ENCODE assay signal across 8 cellular contexts in the genomic region with DNA sequence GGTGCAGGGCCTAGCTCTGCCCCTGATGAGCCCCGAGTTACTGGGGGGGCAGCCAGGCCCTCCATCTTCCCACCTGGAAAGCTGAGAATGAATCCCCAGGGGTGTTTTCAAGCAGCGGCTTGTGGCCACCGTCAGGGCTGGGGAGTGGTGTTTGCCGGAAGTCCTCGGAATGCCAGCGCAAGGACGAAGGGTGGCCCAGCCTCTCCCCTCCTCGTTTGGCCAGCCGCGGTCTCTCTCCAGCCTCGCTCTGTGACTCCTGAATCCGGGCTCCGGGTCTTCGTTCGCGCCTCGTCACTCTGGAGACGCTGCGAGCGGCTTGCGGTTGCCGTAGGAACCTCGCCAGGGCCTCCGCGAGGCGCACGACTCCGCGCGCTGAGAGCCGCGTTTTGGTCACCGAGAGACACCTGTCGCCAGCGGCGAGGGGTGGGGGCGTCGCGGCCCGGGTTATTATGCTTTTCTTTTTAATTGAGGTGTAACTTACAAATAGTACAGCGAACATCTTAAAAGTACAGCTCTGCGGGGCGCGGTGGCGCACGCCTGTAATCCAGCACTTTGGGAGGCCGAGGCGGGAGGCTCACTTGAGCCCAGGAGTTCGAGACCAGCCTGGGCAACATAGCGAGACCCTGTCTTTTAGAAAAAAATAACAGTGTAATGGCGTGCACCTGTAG. TPM values are rescaled to one million over a fixed set of nuclear protein-coding genes. Genes with fewer than 3 reads are reported as not detected.
DNase-seq lines count a peak whose midpoint lies in the region; ATAC-seq, FAIRE-seq and TF ChIP-seq lines count a peak whose summit lies in the region.

No MANE protein-coding gene starts in this region.

- TF ChIP-seq POLR2A in gastroesophageal sphincter (IDR thresholded peaks at IDR 0.05) = no peak

- FAIRE-seq in RCC 7860 (lab: Jason Lieb, UNC) = no peak

- H3K4me3 ChIP-seq in Caco-2 (ENCODE audit: low read depth, low read length) (no peak overlapping the region; the same call in 1 of the 2 replicates), gastroesophageal sphincter (peak overlapping the region in 1 of 2 donors; percentile 29), thymus (ENCODE audit: low read length) (peak overlapping the region; percentile 1)

- H3K9me3 ChIP-seq in Caco-2 = no peaks in the 10 kb centered on the region
- H3K9me3 ChIP-seq in gastroesophageal sphincter = no peaks in the 10 kb centered on the region
- H3K9me3 ChIP-seq in thymus (ENCODE audit: control insufficient read depth) = no peaks in the 10 kb centered on the region

- peaks cover 2% of the 10 kb centered on the region; the same call in 1 of the 2 replicates for H3K4me1 ChIP-seq in Caco-2
- H3K4me1 ChIP-seq in gastroesophageal sphincter = peaks cover 0 to 19% (median 9%) of the 10 kb centered on the region in 3 donors
- H3K4me1 ChIP-seq in thymus (ENCODE audit: control insufficient read depth, insufficient read depth, low read length) = peaks cover 40% of the 10 kb centered on the region

- H3K36me3 ChIP-seq in Caco-2 (ENCODE audit: control insufficient read depth, insufficient read depth, low read length) = no peaks in the 10 kb centered on the region
- H3K36me3 ChIP-seq in gastroesophageal sphincter = no peaks in the 10 kb centered on the region
- no peaks in the 10 kb centered on the region for H3K36me3 ChIP-seq in thymus (ENCODE audit: control insufficient read depth, insufficient read depth)

- H3K4me1 Mint-ChIP-seq in Caco-2 (ENCODE audit: low read depth, unreplicated experiment) = peaks cover 6% of the 10 kb centered on the region

- CTCF ChIA-PET in Caco-2 (lab: Charles Lee) = no interaction called here

- TF ChIP-seq EP300 in gastroesophageal sphincter (IDR thresholded peaks at IDR 0.05) = no peak

- TF ChIP-seq CTCF in Caco-2 (IDR thresholded peaks at IDR 0.05; ENCODE audit: insufficient read depth in 1 of 2, low read depth in 1 of 2, low read length in 1 of 2, severe bottlenecking in 1 of 2, unreplicated experiment in 1 of 2) = no peak
- peak in 1 of 4 experiments; percentile 38 for TF ChIP-seq CTCF in gastroesophageal sphincter (IDR thresholded peaks at IDR 0.05)

- 0 to 80% methylated on average over 1 to 4 of the region's 51 CpGs for WGBS in gastroesophageal sphincter (ENCODE audit: low coverage in 1 of 2), 2 donors
- 13% methylated on average over 51 of the region's 51 CpGs for WGBS in thymus

- no peaks in the 10 kb centered on the region for H3K9me3 Mint-ChIP-seq in Caco-2 (ENCODE audit: unreplicated experiment)

- DNase-seq in Caco-2 (peak; percentile 89 to 92), LoVo (ENCODE audit: low spot score) (peak; percentile 85), RCC 7860 (ENCODE audit: low spot score) (peak; percentile 34), non-pigmented ciliary epithelial cell (ENCODE audit: low read depth) (peak; percentile 32)
- DNase-seq in activated effector memory CD4-positive, alpha-beta T cell treated with anti-CD3 and anti-CD28 coated beads, Interleukin-2, amount 50 U/mL, for 16 hours = peak; percentile 76

- H3K27me3 Mint-ChIP-seq in Caco-2 (ENCODE audit: insufficient read depth, unreplicated experiment) = peaks cover 4% of the 10 kb centered on the region

- H3K27ac ChIP-seq in gastroesophageal sphincter (no peak overlapping the region), thymus (ENCODE audit: low read depth) (no peak overlapping the region)

- ATAC-seq in gastroesophageal sphincter (peak; percentile 84), HG03095 (IDR thresholded peaks at IDR 0.05; ENCODE audit: unreplicated experiment) (no peak)

- intact Hi-C loops in Caco-2 (cut with micrococcal nuclease; ENCODE audit: unreplicated experiment) = no loop called here

- POLR2A ChIA-PET in Caco-2 (lab: Charles Lee) = interaction anchor here (0.5 to 0.7 kb wide), 2 partner anchors 63 to 687 kb away, joined by 3 to 7 read pairs; no protein-coding TSS in a partner anchor

- no TSS peak for BruUV-seq in Caco-2 (replicated peaks; lab: Mats Ljungman, UMichigan)

- no peaks in the 10 kb centered on the region for H3K36me3 Mint-ChIP-seq in Caco-2 (ENCODE audit: insufficient read depth, unreplicated experiment)

- no peak overlapping the region for H3K27ac Mint-ChIP-seq in Caco-2 (ENCODE audit: unreplicated experiment)

- H3K4me3 Mint-ChIP-seq in Caco-2 (ENCODE audit: unreplicated experiment) = peak overlapping the region; percentile 65

- no peaks in the 10 kb centered on the region for H3K27me3 ChIP-seq in Caco-2 (replicated peaks; ENCODE audit: control insufficient read depth, insufficient read depth, low read length)
- peaks cover 49% of the 10 kb centered on the region for H3K27me3 ChIP-seq in gastroesophageal sphincter
- no peaks in the 10 kb centered on the region for H3K27me3 ChIP-seq in thymus (ENCODE audit: control insufficient read depth, insufficient read depth)

RNA-seq across cellular contexts. Expression of a gene that starts 6.3 kb away (rescaled TPM):
- total RNA-seq in Caco-2 (2022) (13.4 and 18.2 TPM in 2 replicates), gastroesophageal sphincter (10 to 100 TPM in 1 of 4 donors, 1 to 10 TPM in 3; 2.6 to 19.7 (median 5.4) TPM)
- polyA plus RNA-seq in thymus = 1.9 TPM

RNA-seq across cellular contexts. Expression of a gene that starts 6.5 kb away (rescaled TPM):
- total RNA-seq in Caco-2 (2022) = 0.14 and 0.27 TPM in 2 replicates
- total RNA-seq in gastroesophageal sphincter = not detected
- polyA plus RNA-seq in thymus = 0.32 TPM

RNA-seq across cellular contexts. Expression of a gene that starts 44.6 kb away (rescaled TPM):
- total RNA-seq in Caco-2 (2022) (359 and 367 TPM in 2 replicates), gastroesophageal sphincter (100 to 1,000 TPM; 323 to 610 (median 490) TPM)
- polyA plus RNA-seq in thymus = 325 TPM

Comparison
In these comparisons a context has a peak if more than half of its experiments do, and no peak if none do; other contexts are left out.
1. DNase-seq: peak in every context shown above with its lines; median percentile 90 in Caco-2; 85 in LoVo; 76 in activated effector memory CD4-positive, alpha-beta T cell treated with anti-CD3 and anti-CD28 coated beads, Interleukin-2, amount 50 U/mL, for 16 hours; 34 in RCC 7860; 32 in non-pigmented ciliary epithelial cell.